In the genomic region with DNA sequence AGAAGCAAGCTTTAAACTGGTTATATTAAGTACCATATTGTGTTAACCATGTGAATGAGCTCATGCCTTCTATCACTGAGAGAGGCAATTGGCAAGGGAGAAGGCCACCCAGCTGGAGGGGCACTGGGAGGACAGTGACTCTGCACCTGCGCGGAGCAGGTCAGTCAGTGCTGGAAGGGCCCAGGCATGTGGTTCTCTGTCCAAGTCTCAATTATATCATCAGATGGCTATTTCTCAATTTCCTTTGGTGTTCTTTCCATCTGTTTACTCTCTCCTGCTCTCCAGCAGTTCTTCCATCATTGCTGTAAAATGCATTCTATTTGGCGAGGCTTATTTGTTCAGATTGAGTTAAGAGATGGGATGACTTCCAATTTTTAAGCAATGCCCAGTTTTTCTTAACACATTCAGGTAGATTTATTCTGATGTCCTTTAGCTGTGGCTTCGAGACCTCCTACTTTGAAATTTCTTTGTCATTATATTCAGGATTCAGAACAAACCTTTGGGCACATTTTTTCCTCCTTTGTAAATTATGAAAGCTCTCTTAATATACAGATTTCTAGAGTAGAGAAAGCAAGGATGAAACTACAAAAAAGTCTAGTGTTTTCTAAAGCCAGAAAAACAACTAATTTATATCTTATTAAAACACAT, we compare ENCODE assay signal across 19 cellular contexts.
DNase-seq lines count a peak whose midpoint lies in the region; ATAC-seq and TF ChIP-seq lines count a peak whose summit lies in the region.
"Had no signal": no experiment of that assay in that cellular context is flagged by ENCODE, and none has a peak within 500 bp of the region (broad histone marks: within the 10 kb centered on the region; RNA-seq: fewer than 3 reads in every experiment).

No MANE protein-coding gene starts in this region.

- TF ChIP-seq CTCF in right atrium auricular region (IDR thresholded peaks at IDR 0.05): no peak
- no peak for TF ChIP-seq CTCF in gastroesophageal sphincter (IDR thresholded peaks at IDR 0.05)
- no peak for TF ChIP-seq CTCF in MCF 10A (IDR thresholded peaks at IDR 0.05; ENCODE audit: unreplicated experiment)

- H3K4me3 ChIP-seq in right atrium auricular region (no peak overlapping the region), gastroesophageal sphincter (no peak overlapping the region)
- H3K4me3 ChIP-seq: ascending aorta, heart left ventricle, lung had no signal

- H3K4me3 Mint-ChIP-seq in activated T-cell treated with anti-CD3 and anti-CD28 coated beads, Interleukin-2, amount 50 U/mL, for 4 hours: no peak overlapping the region
- no peak overlapping the region for H3K4me3 Mint-ChIP-seq in MCF 10A (ENCODE audit: unreplicated experiment)
- H3K4me3 Mint-ChIP-seq: immature natural killer cell, naive B cell had no signal

- TF ChIP-seq POLR2A in gastroesophageal sphincter (IDR thresholded peaks at IDR 0.05): no peak

- H3K27me3 ChIP-seq in right atrium auricular region (no peaks in the 10 kb centered on the region), gastroesophageal sphincter (no peaks in the 10 kb centered on the region)
- H3K27me3 ChIP-seq: ascending aorta, heart left ventricle had no signal

- H3K36me3 ChIP-seq in right atrium auricular region: no peaks in the 10 kb centered on the region
- no peaks in the 10 kb centered on the region for H3K36me3 ChIP-seq in gastroesophageal sphincter
- H3K36me3 ChIP-seq: ascending aorta, heart left ventricle had no signal

- POLR2A ChIA-PET in MCF 10A (lab: Yijun Ruan, JAX): interaction anchor here (0.7 to 1.2 kb wide), 3 partner anchors 10 to 119 kb away, joined by 3 read pairs; no protein-coding TSS in a partner anchor

- H3K9me3 Mint-ChIP-seq in activated T-cell treated with anti-CD3 and anti-CD28 coated beads, Interleukin-2, amount 50 U/mL, for 4 hours: no peaks in the 10 kb centered on the region
- H3K9me3 Mint-ChIP-seq in MCF 10A (ENCODE audit: unreplicated experiment): no peaks in the 10 kb centered on the region
- H3K9me3 Mint-ChIP-seq: immature natural killer cell had no signal

- ATAC-seq in Right ventricle myocardium superior (ENCODE audit: poor library complexity) (peak; percentile 50), gastroesophageal sphincter (peak; percentile 44)
- no peak for ATAC-seq in activated T-cell treated with anti-CD3 and anti-CD28 coated beads, Interleukin-2, amount 50 U/mL, for 4 hours

- TF ChIP-seq EP300 in gastroesophageal sphincter (IDR thresholded peaks at IDR 0.05): no peak

- H3K4me1 Mint-ChIP-seq in activated T-cell treated with anti-CD3 and anti-CD28 coated beads, Interleukin-2, amount 50 U/mL, for 4 hours (ENCODE audit: low read depth): no peaks in the 10 kb centered on the region
- peaks cover 13% of the 10 kb centered on the region for H3K4me1 Mint-ChIP-seq in MCF 10A (ENCODE audit: insufficient read depth, unreplicated experiment)
- H3K4me1 Mint-ChIP-seq: immature natural killer cell, naive B cell had no signal

- H3K27ac ChIP-seq in right atrium auricular region (no peak overlapping the region), gastroesophageal sphincter (peak overlapping the region in 1 of 4 donors; percentile 20)
- H3K27ac ChIP-seq: ascending aorta, C4-2B, heart left ventricle had no signal

- no peaks in the 10 kb centered on the region for H3K27me3 Mint-ChIP-seq in activated T-cell treated with anti-CD3 and anti-CD28 coated beads, Interleukin-2, amount 50 U/mL, for 4 hours (ENCODE audit: low read depth)
- no peaks in the 10 kb centered on the region for H3K27me3 Mint-ChIP-seq in MCF 10A (ENCODE audit: insufficient read depth, unreplicated experiment)
- H3K27me3 Mint-ChIP-seq: naive B cell had no signal

- H3K4me1 ChIP-seq in right atrium auricular region (peaks cover 0 to 5% of the 10 kb centered on the region in 2 donors), gastroesophageal sphincter (peaks cover 0 to 38% (median 2%) of the 10 kb centered on the region in 3 donors)
- H3K4me1 ChIP-seq: ascending aorta had no signal

- CTCF ChIA-PET in MCF 10A (lab: Yijun Ruan, JAX): interaction anchor here (0.6 to 1.8 kb wide), 6 partner anchors 12 to 256 kb away, joined by 3 to 5 read pairs (median 4); no protein-coding TSS in a partner anchor

- H3K27ac Mint-ChIP-seq in MCF 10A (ENCODE audit: low read depth, unreplicated experiment): no peak overlapping the region
- H3K27ac Mint-ChIP-seq: immature natural killer cell, naive B cell had no signal

- H3K9me3 ChIP-seq in right atrium auricular region (no peaks in the 10 kb centered on the region), gastroesophageal sphincter (peaks cover 0 to 7% (median 0%) of the 10 kb centered on the region in 3 donors)
- H3K9me3 ChIP-seq: ascending aorta had no signal

- intact Hi-C loops in Right ventricle myocardium superior (cut with DNase I) (no loop called here), MCF 10A (cut with micrococcal nuclease) (no loop called here)

- no peak for DNase-seq in Right ventricle myocardium superior
- no peak for DNase-seq in right atrium auricular region (ENCODE audit: low spot score)
- peak; percentile 83 for DNase-seq in amniotic epithelial cell (ENCODE audit: low read depth)
- no peak for DNase-seq in GM19240 (ENCODE audit: insufficient read length, low spot score)
- DNase-seq in activated T-cell treated with anti-CD3 and anti-CD28 coated beads, Interleukin-2, amount 50 U/mL, for 4 hours: no peak
- DNase-seq in ureter (ENCODE audit: low spot score): no peak
- DNase-seq in MCF 10A (ENCODE audit: unreplicated experiment): no peak
- DNase-seq: activated naive CD4-positive, alpha-beta T cell treated with Interleukin-2 at 50 U/mL for 16 hours; DMS153; heart left ventricle; immature natural killer cell; Karpas-422; naive B cell; NCI-H1417; NCI-H2171 treated with DMSO at 0.1 percent for 48 hours had no signal

- 36 to 68% methylated on average over 3 to 4 of the region's 4 CpGs for WGBS in gastroesophageal sphincter (ENCODE audit: low coverage in 1 of 2), 2 donors

- no peaks in the 10 kb centered on the region for H3K36me3 Mint-ChIP-seq in activated T-cell treated with anti-CD3 and anti-CD28 coated beads, Interleukin-2, amount 50 U/mL, for 4 hours (ENCODE audit: insufficient read depth)
- H3K36me3 Mint-ChIP-seq in MCF 10A (ENCODE audit: insufficient read depth, unreplicated experiment): peaks cover 5% of the 10 kb centered on the region
- H3K36me3 Mint-ChIP-seq: immature natural killer cell, naive B cell had no signal

- no TSS peak for BruUV-seq in MCF 10A (replicated peaks; lab: Mats Ljungman, UMichigan)

Comparison
In these comparisons a context has a peak if more than half of its experiments do, and no peak if none do; other contexts are left out.
1. ATAC-seq: peak in Right ventricle myocardium superior (single experiment) and gastroesophageal sphincter (single experiment); none in activated T-cell treated with anti-CD3 and anti-CD28 coated beads, Interleukin-2, amount 50 U/mL, for 4 hours (0 of 2).